Comparison of ENCODE assay signal across 1 cellular context in the genomic region with DNA sequence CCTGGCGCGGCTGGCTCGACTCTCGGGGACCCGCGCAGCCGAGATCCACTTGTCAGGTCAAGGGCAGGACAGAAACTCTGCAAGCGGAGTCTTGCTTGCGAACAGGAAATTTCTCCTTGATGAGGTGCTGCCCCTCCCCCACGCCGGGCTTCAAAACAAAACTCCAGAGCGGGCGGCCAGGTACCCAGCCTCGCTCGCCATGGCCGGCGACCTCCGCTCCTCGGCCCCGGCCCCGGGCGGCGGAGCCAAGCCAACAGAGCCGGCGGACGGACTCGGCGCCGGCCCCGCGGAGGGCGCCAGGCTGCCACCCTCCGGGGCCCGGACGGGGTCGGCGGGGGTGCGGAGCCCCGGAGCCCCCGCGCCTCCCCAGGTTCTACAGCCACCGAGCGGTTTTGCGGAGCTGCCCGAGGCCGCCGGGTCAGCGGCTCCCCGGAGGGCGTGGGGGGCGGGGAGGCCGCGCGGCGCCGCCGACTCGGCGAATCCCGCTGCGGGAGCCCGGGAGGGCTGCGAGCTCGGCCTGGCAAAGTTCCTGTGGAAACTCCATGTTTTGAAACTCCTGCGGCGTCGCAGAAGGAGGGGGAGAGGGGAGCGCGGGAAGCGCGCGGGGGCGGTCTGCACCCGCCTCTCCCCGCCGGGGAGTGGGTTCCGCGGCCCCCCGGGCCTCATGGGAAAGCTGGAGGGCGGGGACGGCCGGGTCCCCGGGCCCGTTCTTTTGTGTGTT.
TF ChIP-seq lines count a peak whose summit lies in the region.

No MANE protein-coding gene starts in this region.

TF ChIP-seq in HepG2, 621 proteins besides CTCF, POLR2A, EP300 and RAD21:
- TF ChIP-seq CHD2 (IDR thresholded peaks at IDR 0.05; ENCODE audit: low read depth, low read length): no peak
- TF ChIP-seq ZBTB14 (CRISPR knock-in tag; IDR thresholded peaks at IDR 0.05): peak; percentile 51; the same call in 1 of the 2 replicates
- TF ChIP-seq ZNF558 (CRISPR knock-in tag; IDR thresholded peaks at IDR 0.05; ENCODE audit: borderline replicate concordance): no peak
- TF ChIP-seq THAP8 (CRISPR knock-in tag; IDR thresholded peaks at IDR 0.05; ENCODE audit: borderline replicate concordance): no peak
- peak; percentile 81 for TF ChIP-seq PATZ1 (CRISPR knock-in tag; IDR thresholded peaks at IDR 0.05)
- 0 out of 2 replicates have a peak, but pooled peaks have one; percentile 59 for TF ChIP-seq PRDM15 (CRISPR knock-in tag; IDR thresholded peaks at IDR 0.05)
- TF ChIP-seq ZNF3 (CRISPR knock-in tag; IDR thresholded peaks at IDR 0.05): no peak
- peak; percentile 47 for TF ChIP-seq RBFOX2 (IDR thresholded peaks at IDR 0.05; ENCODE audit: low read depth, low read length)
- TF ChIP-seq RARA (CRISPR knock-in tag; IDR thresholded peaks at IDR 0.05): 0 out of 2 replicates have a peak, but pooled peaks have one; percentile 12
- TF ChIP-seq YEATS4 (CRISPR knock-in tag; IDR thresholded peaks at IDR 0.05; ENCODE audit: borderline replicate concordance): 0 out of 2 replicates have a peak, but pooled peaks have one; percentile 16
- peak; percentile 61; the same call in 1 of the 2 replicates for TF ChIP-seq KDM2A (CRISPR knock-in tag; IDR thresholded peaks at IDR 0.05; ENCODE audit: borderline replicate concordance, low read depth)
- TF ChIP-seq, protein P1, sequence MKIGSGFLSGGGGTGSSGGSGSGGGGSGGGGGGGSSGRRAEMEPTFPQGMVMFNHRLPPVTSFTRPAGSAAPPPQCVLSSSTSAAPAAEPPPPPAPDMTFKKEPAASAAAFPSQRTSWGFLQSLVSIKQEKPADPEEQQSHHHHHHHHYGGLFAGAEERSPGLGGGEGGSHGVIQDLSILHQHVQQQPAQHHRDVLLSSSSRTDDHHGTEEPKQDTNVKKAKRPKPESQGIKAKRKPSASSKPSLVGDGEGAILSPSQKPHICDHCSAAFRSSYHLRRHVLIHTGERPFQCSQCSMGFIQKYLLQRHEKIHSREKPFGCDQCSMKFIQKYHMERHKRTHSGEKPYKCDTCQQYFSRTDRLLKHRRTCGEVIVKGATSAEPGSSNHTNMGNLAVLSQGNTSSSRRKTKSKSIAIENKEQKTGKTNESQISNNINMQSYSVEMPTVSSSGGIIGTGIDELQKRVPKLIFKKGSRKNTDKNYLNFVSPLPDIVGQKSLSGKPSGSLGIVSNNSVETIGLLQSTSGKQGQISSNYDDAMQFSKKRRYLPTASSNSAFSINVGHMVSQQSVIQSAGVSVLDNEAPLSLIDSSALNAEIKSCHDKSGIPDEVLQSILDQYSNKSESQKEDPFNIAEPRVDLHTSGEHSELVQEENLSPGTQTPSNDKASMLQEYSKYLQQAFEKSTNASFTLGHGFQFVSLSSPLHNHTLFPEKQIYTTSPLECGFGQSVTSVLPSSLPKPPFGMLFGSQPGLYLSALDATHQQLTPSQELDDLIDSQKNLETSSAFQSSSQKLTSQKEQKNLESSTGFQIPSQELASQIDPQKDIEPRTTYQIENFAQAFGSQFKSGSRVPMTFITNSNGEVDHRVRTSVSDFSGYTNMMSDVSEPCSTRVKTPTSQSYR (CRISPR knock-in tag; IDR thresholded peaks at IDR 0.05; ENCODE audit: borderline replicate concordance): peak; percentile 69; the same call in 1 of the 2 replicates
- TF ChIP-seq, protein P2, sequence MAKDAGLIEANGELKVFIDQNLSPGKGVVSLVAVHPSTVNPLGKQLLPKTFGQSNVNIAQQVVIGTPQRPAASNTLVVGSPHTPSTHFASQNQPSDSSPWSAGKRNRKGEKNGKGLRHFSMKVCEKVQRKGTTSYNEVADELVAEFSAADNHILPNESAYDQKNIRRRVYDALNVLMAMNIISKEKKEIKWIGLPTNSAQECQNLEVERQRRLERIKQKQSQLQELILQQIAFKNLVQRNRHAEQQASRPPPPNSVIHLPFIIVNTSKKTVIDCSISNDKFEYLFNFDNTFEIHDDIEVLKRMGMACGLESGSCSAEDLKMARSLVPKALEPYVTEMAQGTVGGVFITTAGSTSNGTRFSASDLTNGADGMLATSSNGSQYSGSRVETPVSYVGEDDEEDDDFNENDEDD (CRISPR knock-in tag; IDR thresholded peaks at IDR 0.05; ENCODE audit: borderline replicate concordance): peak; percentile 44; the same call in 1 of the 2 replicates
- no peak for TF ChIP-seq HNRNPK (IDR thresholded peaks at IDR 0.05; ENCODE audit: low read depth, low read length, poor library complexity, severe bottlenecking)
- peak; percentile 8; the same call in 1 of the 2 replicates for TF ChIP-seq POLR2G (IDR thresholded peaks at IDR 0.05; ENCODE audit: low read depth, low read length)
- TF ChIP-seq, protein P3, sequence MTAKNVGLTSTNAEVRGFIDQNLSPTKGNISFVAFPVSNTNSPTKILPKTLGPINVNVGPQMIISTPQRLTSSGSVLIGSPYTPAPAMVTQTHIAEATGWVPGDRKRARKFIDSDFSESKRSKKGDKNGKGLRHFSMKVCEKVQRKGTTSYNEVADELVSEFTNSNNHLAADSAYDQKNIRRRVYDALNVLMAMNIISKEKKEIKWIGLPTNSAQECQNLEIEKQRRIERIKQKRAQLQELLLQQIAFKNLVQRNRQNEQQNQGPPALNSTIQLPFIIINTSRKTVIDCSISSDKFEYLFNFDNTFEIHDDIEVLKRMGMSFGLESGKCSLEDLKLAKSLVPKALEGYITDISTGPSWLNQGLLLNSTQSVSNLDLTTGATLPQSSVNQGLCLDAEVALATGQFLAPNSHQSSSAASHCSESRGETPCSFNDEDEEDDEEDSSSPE (CRISPR knock-in tag; IDR thresholded peaks at IDR 0.05): peak; percentile 38; the same call in 1 of the 2 replicates
- peak; percentile 0; the same call in 1 of the 2 replicates for TF ChIP-seq ZNF687 (CRISPR knock-in tag; IDR thresholded peaks at IDR 0.05)
- peak; percentile 12 for TF ChIP-seq AGO2 (optimal IDR thresholded peaks at IDR 0.05; ENCODE audit: low read depth, low read length)
- TF ChIP-seq ZNF639 (CRISPR knock-in tag; conservative IDR thresholded peaks at IDR 0.05): 0 out of 2 replicates have a peak, but pooled peaks have one; percentile 9
- TF ChIP-seq SRSF1 (optimal IDR thresholded peaks at IDR 0.05; ENCODE audit: low read depth, low read length): no peak
